Comparison of ENCODE assay signal across 1 cellular context in the genomic region with DNA sequence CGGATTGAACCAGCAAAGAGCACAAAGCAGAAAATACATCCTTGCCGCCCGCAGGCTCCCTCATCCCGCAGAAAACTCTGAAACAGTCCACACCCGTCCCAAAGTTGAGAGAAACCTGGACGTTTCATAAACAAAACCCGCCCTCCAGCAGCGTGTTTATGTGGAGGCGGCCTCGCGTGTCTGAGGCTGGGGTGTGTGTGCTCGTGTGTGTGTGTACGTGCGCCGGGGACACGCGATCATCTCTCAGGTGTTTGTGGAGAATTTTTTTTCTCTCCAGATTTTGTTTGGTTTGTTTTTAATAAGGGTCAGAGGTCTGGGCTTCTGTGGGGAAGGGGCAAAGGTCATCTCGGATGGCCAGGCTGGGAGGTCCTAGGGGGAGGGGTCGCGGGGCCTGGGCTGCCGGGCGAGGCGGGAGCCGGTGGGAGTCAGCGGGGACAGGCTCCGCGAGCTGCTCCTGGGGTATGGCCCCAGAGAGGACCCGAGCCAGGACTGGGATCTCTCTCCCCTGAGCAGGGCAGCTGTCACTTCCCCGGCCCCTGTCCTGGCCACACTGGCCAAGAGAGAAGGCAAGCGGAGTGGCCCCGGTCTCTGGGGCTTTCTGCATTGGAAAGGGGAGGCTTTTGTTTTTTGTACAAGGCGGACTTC.
TF ChIP-seq lines count a peak whose summit lies in the region.

No MANE protein-coding gene starts in this region.

TF ChIP-seq in HepG2, 621 proteins besides CTCF, POLR2A, EP300 and RAD21 (continued from another document and continues in another):
- TF ChIP-seq, protein P1, sequence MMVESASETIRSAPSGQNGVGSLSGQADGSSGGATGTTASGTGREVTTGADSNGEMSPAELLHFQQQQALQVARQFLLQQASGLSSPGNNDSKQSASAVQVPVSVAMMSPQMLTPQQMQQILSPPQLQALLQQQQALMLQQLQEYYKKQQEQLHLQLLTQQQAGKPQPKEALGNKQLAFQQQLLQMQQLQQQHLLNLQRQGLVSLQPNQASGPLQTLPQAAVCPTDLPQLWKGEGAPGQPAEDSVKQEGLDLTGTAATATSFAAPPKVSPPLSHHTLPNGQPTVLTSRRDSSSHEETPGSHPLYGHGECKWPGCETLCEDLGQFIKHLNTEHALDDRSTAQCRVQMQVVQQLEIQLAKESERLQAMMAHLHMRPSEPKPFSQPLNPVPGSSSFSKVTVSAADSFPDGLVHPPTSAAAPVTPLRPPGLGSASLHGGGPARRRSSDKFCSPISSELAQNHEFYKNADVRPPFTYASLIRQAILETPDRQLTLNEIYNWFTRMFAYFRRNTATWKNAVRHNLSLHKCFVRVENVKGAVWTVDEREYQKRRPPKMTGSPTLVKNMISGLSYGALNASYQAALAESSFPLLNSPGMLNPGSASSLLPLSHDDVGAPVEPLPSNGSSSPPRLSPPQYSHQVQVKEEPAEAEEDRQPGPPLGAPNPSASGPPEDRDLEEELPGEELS (CRISPR knock-in tag; IDR thresholded peaks at IDR 0.05), result peak; percentile 71; the same call in 1 of the 2 replicates
- no peak for TF ChIP-seq ZNF329 (CRISPR knock-in tag; IDR thresholded peaks at IDR 0.05; ENCODE audit: low read depth)
- 0 out of 2 replicates have a peak, but pooled peaks have one; percentile 10 for TF ChIP-seq GATAD1 (CRISPR knock-in tag; IDR thresholded peaks at IDR 0.05)
- no peak for TF ChIP-seq TOE1 (CRISPR knock-in tag; IDR thresholded peaks at IDR 0.05)
- TF ChIP-seq MIER3 (CRISPR knock-in tag; IDR thresholded peaks at IDR 0.05; ENCODE audit: borderline replicate concordance), result no peak
- TF ChIP-seq ARNT (IDR thresholded peaks at IDR 0.05), result no peak
- no peak for TF ChIP-seq GATA4 (IDR thresholded peaks at IDR 0.05; ENCODE audit: borderline replicate concordance, low read depth)
- TF ChIP-seq ZSCAN12 (CRISPR knock-in tag; IDR thresholded peaks at IDR 0.05), result no peak
- 0 out of 2 replicates have a peak, but pooled peaks have one; percentile 53 for TF ChIP-seq ZBTB42 (CRISPR knock-in tag; IDR thresholded peaks at IDR 0.05)
- no peak for TF ChIP-seq ARHGAP35 (CRISPR knock-in tag; IDR thresholded peaks at IDR 0.05; ENCODE audit: borderline replicate concordance)
- TF ChIP-seq SNRNP70 (IDR thresholded peaks at IDR 0.05; ENCODE audit: low read depth, low read length), result no peak
- no peak for TF ChIP-seq ZNF672 (CRISPR knock-in tag; IDR thresholded peaks at IDR 0.05)
- TF ChIP-seq ZFP37 (CRISPR knock-in tag; IDR thresholded peaks at IDR 0.05; ENCODE audit: borderline replicate concordance), result no peak
- TF ChIP-seq SOX13 (IDR thresholded peaks at IDR 0.05), result 0 out of 2 replicates have a peak, but pooled peaks have one; percentile 42
- TF ChIP-seq SOX13 (CRISPR knock-in tag; conservative IDR thresholded peaks at IDR 0.05 in 1 of 2, IDR thresholded peaks at IDR 0.05 in 1 of 2), result peak in 1 of 2 experiments; percentile 35; a peak in 1 of 4 replicates
- TF ChIP-seq FLYWCH1 (CRISPR knock-in tag; IDR thresholded peaks at IDR 0.05), result no peak
- TF ChIP-seq MAFF (IDR thresholded peaks at IDR 0.05; ENCODE audit: low read depth, low read length), result no peak
- no peak for TF ChIP-seq HDAC6 (IDR thresholded peaks at IDR 0.05; ENCODE audit: low read depth, low read length)
- peak; percentile 84 for TF ChIP-seq SALL1 (CRISPR knock-in tag; IDR thresholded peaks at IDR 0.05)
- no peak for TF ChIP-seq SP1 (IDR thresholded peaks at IDR 0.05)
- no peak for TF ChIP-seq SP1 (CRISPR knock-in tag; IDR thresholded peaks at IDR 0.05)
- no peak for TF ChIP-seq YEATS2 (CRISPR knock-in tag; IDR thresholded peaks at IDR 0.05; ENCODE audit: borderline replicate concordance)
- 0 out of 2 replicates have a peak, but pooled peaks have one; percentile 36 for TF ChIP-seq BRD4 (CRISPR knock-in tag; IDR thresholded peaks at IDR 0.05)
- peak; percentile 86; the same call in 1 of the 2 replicates for TF ChIP-seq ZNF709 (CRISPR knock-in tag; IDR thresholded peaks at IDR 0.05)
- TF ChIP-seq, protein P2, sequence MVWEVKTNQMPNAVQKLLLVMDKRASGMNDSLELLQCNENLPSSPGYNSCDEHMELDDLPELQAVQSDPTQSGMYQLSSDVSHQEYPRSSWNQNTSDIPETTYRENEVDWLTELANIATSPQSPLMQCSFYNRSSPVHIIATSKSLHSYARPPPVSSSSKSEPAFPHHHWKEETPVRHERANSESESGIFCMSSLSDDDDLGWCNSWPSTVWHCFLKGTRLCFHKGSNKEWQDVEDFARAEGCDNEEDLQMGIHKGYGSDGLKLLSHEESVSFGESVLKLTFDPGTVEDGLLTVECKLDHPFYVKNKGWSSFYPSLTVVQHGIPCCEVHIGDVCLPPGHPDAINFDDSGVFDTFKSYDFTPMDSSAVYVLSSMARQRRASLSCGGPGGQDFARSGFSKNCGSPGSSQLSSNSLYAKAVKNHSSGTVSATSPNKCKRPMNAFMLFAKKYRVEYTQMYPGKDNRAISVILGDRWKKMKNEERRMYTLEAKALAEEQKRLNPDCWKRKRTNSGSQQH (CRISPR knock-in tag; IDR thresholded peaks at IDR 0.05; ENCODE audit: low read depth), result no peak
- 0 out of 2 replicates have a peak, but pooled peaks have one; percentile 5 for TF ChIP-seq HNRNPL (IDR thresholded peaks at IDR 0.05; ENCODE audit: low read depth, low read length)
- peak; percentile 42 for TF ChIP-seq MEF2D (CRISPR knock-in tag; IDR thresholded peaks at IDR 0.05)
- peak; percentile 70; the same call in 1 of the 2 replicates for TF ChIP-seq HMG20B (CRISPR knock-in tag; conservative IDR thresholded peaks at IDR 0.05)
- TF ChIP-seq SAFB2 (CRISPR knock-in tag; IDR thresholded peaks at IDR 0.05; ENCODE audit: borderline replicate concordance, low read depth), result no peak; the same call in 1 of the 2 replicates
- TF ChIP-seq PRPF4 (IDR thresholded peaks at IDR 0.05; ENCODE audit: low read depth, low read length, poor library complexity, severe bottlenecking), result no peak
- no peak for TF ChIP-seq CBX2 (IDR thresholded peaks at IDR 0.05; ENCODE audit: low read depth, low read length)
- TF ChIP-seq CBX2 (CRISPR knock-in tag; IDR thresholded peaks at IDR 0.05; ENCODE audit: low read depth), result no peak
- peak; percentile 86 for TF ChIP-seq ASH2L (IDR thresholded peaks at IDR 0.05; ENCODE audit: insufficient read length, low read depth, low read length)
- TF ChIP-seq ZNF644 (CRISPR knock-in tag; IDR thresholded peaks at IDR 0.05; ENCODE audit: low read depth), result no peak
- TF ChIP-seq, protein P3, sequence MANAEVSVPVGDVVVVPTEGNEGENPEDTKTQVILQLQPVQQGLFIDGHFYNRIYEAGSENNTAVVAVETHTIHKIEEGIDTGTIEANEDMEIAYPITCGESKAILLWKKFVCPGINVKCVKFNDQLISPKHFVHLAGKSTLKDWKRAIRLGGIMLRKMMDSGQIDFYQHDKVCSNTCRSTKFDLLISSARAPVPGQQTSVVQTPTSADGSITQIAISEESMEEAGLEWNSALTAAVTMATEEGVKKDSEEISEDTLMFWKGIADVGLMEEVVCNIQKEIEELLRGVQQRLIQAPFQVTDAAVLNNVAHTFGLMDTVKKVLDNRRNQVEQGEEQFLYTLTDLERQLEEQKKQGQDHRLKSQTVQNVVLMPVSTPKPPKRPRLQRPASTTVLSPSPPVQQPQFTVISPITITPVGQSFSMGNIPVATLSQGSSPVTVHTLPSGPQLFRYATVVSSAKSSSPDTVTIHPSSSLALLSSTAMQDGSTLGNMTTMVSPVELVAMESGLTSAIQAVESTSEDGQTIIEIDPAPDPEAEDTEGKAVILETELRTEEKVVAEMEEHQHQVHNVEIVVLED (CRISPR knock-in tag; IDR thresholded peaks at IDR 0.05; ENCODE audit: borderline replicate concordance), result peak; percentile 46; the same call in 1 of the 2 replicates
- no peak for TF ChIP-seq EED (CRISPR knock-in tag; IDR thresholded peaks at IDR 0.05)
- 0 out of 2 replicates have a peak, but pooled peaks have one; percentile 22 for TF ChIP-seq ZNF205 (CRISPR knock-in tag; IDR thresholded peaks at IDR 0.05)
- TF ChIP-seq ZNF343 (CRISPR knock-in tag; IDR thresholded peaks at IDR 0.05), result no peak
- TF ChIP-seq RBFOX2 (IDR thresholded peaks at IDR 0.05; ENCODE audit: low read depth, low read length), result peak; percentile 30; the same call in 1 of the 2 replicates
- no peak for TF ChIP-seq ZNF562 (CRISPR knock-in tag; IDR thresholded peaks at IDR 0.05; ENCODE audit: borderline replicate concordance)
- TF ChIP-seq STAT5B (CRISPR knock-in tag; IDR thresholded peaks at IDR 0.05), result no peak
- TF ChIP-seq, protein P4, sequence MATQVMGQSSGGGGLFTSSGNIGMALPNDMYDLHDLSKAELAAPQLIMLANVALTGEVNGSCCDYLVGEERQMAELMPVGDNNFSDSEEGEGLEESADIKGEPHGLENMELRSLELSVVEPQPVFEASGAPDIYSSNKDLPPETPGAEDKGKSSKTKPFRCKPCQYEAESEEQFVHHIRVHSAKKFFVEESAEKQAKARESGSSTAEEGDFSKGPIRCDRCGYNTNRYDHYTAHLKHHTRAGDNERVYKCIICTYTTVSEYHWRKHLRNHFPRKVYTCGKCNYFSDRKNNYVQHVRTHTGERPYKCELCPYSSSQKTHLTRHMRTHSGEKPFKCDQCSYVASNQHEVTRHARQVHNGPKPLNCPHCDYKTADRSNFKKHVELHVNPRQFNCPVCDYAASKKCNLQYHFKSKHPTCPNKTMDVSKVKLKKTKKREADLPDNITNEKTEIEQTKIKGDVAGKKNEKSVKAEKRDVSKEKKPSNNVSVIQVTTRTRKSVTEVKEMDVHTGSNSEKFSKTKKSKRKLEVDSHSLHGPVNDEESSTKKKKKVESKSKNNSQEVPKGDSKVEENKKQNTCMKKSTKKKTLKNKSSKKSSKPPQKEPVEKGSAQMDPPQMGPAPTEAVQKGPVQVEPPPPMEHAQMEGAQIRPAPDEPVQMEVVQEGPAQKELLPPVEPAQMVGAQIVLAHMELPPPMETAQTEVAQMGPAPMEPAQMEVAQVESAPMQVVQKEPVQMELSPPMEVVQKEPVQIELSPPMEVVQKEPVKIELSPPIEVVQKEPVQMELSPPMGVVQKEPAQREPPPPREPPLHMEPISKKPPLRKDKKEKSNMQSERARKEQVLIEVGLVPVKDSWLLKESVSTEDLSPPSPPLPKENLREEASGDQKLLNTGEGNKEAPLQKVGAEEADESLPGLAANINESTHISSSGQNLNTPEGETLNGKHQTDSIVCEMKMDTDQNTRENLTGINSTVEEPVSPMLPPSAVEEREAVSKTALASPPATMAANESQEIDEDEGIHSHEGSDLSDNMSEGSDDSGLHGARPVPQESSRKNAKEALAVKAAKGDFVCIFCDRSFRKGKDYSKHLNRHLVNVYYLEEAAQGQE (IDR thresholded peaks at IDR 0.05; ENCODE audit: borderline replicate concordance in 1 of 2, low read depth in 1 of 2, low read length in 2 of 2), result no peak
- TF ChIP-seq, protein P5, sequence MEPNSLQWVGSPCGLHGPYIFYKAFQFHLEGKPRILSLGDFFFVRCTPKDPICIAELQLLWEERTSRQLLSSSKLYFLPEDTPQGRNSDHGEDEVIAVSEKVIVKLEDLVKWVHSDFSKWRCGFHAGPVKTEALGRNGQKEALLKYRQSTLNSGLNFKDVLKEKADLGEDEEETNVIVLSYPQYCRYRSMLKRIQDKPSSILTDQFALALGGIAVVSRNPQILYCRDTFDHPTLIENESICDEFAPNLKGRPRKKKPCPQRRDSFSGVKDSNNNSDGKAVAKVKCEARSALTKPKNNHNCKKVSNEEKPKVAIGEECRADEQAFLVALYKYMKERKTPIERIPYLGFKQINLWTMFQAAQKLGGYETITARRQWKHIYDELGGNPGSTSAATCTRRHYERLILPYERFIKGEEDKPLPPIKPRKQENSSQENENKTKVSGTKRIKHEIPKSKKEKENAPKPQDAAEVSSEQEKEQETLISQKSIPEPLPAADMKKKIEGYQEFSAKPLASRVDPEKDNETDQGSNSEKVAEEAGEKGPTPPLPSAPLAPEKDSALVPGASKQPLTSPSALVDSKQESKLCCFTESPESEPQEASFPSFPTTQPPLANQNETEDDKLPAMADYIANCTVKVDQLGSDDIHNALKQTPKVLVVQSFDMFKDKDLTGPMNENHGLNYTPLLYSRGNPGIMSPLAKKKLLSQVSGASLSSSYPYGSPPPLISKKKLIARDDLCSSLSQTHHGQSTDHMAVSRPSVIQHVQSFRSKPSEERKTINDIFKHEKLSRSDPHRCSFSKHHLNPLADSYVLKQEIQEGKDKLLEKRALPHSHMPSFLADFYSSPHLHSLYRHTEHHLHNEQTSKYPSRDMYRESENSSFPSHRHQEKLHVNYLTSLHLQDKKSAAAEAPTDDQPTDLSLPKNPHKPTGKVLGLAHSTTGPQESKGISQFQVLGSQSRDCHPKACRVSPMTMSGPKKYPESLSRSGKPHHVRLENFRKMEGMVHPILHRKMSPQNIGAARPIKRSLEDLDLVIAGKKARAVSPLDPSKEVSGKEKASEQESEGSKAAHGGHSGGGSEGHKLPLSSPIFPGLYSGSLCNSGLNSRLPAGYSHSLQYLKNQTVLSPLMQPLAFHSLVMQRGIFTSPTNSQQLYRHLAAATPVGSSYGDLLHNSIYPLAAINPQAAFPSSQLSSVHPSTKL (CRISPR knock-in tag; IDR thresholded peaks at IDR 0.05), result peak; percentile 73
- no peak for TF ChIP-seq ZBTB20 (CRISPR knock-in tag; IDR thresholded peaks at IDR 0.05; ENCODE audit: borderline replicate concordance, low read depth)
- TF ChIP-seq KAT8 (CRISPR knock-in tag; IDR thresholded peaks at IDR 0.05), result peak; percentile 46; the same call in 1 of the 2 replicates
- TF ChIP-seq, protein P6, sequence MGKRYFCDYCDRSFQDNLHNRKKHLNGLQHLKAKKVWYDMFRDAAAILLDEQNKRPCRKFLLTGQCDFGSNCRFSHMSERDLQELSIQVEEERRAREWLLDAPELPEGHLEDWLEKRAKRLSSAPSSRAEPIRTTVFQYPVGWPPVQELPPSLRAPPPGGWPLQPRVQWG (CRISPR knock-in tag; IDR thresholded peaks at IDR 0.05; ENCODE audit: borderline replicate concordance, low read depth), result no peak
- 0 out of 2 replicates have a peak, but pooled peaks have one; percentile 28 for TF ChIP-seq KDM3A (CRISPR knock-in tag; IDR thresholded peaks at IDR 0.05; ENCODE audit: low read depth)
- TF ChIP-seq ZEB1 (IDR thresholded peaks at IDR 0.05; ENCODE audit: insufficient replicate concordance, low read depth), result no peak
- TF ChIP-seq, protein P7, sequence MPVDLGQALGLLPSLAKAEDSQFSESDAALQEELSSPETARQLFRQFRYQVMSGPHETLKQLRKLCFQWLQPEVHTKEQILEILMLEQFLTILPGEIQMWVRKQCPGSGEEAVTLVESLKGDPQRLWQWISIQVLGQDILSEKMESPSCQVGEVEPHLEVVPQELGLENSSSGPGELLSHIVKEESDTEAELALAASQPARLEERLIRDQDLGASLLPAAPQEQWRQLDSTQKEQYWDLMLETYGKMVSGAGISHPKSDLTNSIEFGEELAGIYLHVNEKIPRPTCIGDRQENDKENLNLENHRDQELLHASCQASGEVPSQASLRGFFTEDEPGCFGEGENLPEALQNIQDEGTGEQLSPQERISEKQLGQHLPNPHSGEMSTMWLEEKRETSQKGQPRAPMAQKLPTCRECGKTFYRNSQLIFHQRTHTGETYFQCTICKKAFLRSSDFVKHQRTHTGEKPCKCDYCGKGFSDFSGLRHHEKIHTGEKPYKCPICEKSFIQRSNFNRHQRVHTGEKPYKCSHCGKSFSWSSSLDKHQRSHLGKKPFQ (CRISPR knock-in tag; IDR thresholded peaks at IDR 0.05; ENCODE audit: insufficient replicate concordance), result peak; percentile 90
